In genomic region chr6:31438222-31438621, GRCh38 we compare ENCODE assay signal across 8 cellular contexts. TPM values are rescaled to one million over a fixed set of nuclear protein-coding genes. Genes with fewer than 3 reads are reported as not detected.
"Had no signal": no experiment of that assay in that cellular context is flagged by ENCODE, and none has a peak within 500 bp of the region (broad histone marks: within the 10 kb centered on the region; RNA-seq: fewer than 3 reads in every experiment).

No MANE protein-coding gene starts in this region.

- H3K4me3 Mint-ChIP-seq: IgD-negative memory B cell had no signal

- H3K27ac Mint-ChIP-seq: IgD-negative memory B cell had no signal

- DNase-seq: IMR-90, KBM-7, KG1 had no signal

- ATAC-seq: HepG2 had no signal

- FAIRE-seq: HepG2, HTR-8/SVneo had no signal

- H3K27ac ChIP-seq: HL-60 had no signal

RNA-seq across cellular contexts. Expression of gene MICB, which starts 59.7 kb away (rescaled TPM):
- total RNA-seq: HT1080 had no signal
